Comparison of ENCODE assay signal across 34 cellular contexts in the genomic region with DNA sequence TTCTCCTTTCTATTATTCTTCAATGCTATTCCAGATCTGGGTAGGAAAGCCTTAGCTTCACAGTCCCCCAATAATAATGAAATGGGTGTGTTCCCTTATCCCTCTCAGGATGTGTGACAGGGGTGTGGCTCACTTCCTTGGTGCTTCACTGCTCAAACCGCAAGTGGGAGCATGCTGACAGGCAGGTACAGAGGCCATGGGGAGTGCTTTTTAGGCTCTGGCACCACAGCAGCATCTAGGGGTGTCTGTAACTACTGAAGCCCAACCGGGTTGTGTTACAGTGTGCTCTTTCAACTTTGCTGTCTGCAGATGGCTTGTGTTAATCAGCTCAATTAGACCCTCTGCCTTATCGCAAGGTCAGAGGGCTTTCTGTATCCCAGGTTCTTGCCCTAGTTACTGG.
"Had no signal": no experiment of that assay in that cellular context is flagged by ENCODE, and none has a peak within 500 bp of the region (broad histone marks: within the 10 kb centered on the region; RNA-seq: fewer than 3 reads in every experiment).

No MANE protein-coding gene starts in this region.

- H3K27me3 Mint-ChIP-seq: activated CD4-positive, alpha-beta memory T cell treated with anti-CD3 and anti-CD28 coated beads for 36 hours; activated CD4-positive, alpha-beta T cell treated with anti-CD3 and anti-CD28 coated beads for 36 hours; activated CD4-positive, alpha-beta T cell treated with anti-CD3 and anti-CD28 coated beads, Interleukin-2, amount 10 ng/mL, durations not matched to agents 24 days and 14 days; activated CD8-positive, alpha-beta memory T cell treated with anti-CD3 and anti-CD28 coated beads, Interleukin-2, amount 10 ng/mL, durations not matched to agents 7 days and 5 days; activated naive CD8-positive, alpha-beta T cell had no signal

- H3K4me3 Mint-ChIP-seq: activated CD4-positive, alpha-beta memory T cell treated with anti-CD3 and anti-CD28 coated beads for 36 hours; activated CD4-positive, alpha-beta T cell treated with anti-CD3 and anti-CD28 coated beads for 36 hours; activated CD4-positive, alpha-beta T cell treated with anti-CD3 and anti-CD28 coated beads, Interleukin-2, amount 10 ng/mL, durations not matched to agents 24 days and 14 days; activated CD8-positive, alpha-beta memory T cell treated with anti-CD3 and anti-CD28 coated beads, Interleukin-2, amount 10 ng/mL, durations not matched to agents 7 days and 5 days; activated CD8-positive, alpha-beta T cell treated with anti-CD3 and anti-CD28 coated beads, Interleukin-2, amount 10 ng/mL, durations not matched to agents 7 days and 5 days; activated naive CD8-positive, alpha-beta T cell; activated T-helper 1 cell treated with anti-CD3 and anti-CD28 coated beads, Interleukin-12 subunit alpha, Interleukin-12 subunit beta, Interleukin-2, Interleukin-4 antibody, amounts not matched to agents 30 ng/mL and 10 ng/mL and 1 ng/mL, durations not matched to agents 14 hours and 24 hours and 36 hours; T-helper 2 cell treated with Interferon-gamma antibody and Interleukin-4, amounts not matched to agents 5 μg/mL and 100 μg/mL, for 36 hours had no signal

- FAIRE-seq: endometrium, endothelial cell of umbilical vein had no signal

- H3K27ac Mint-ChIP-seq: activated CD4-positive, alpha-beta memory T cell treated with anti-CD3 and anti-CD28 coated beads for 36 hours; activated CD4-positive, alpha-beta T cell treated with anti-CD3 and anti-CD28 coated beads for 36 hours; activated CD4-positive, alpha-beta T cell treated with anti-CD3 and anti-CD28 coated beads, Interleukin-2, amount 10 ng/mL, durations not matched to agents 24 days and 14 days; activated CD8-positive, alpha-beta memory T cell treated with anti-CD3 and anti-CD28 coated beads, Interleukin-2, amount 10 ng/mL, durations not matched to agents 7 days and 5 days; activated CD8-positive, alpha-beta T cell treated with anti-CD3 and anti-CD28 coated beads, Interleukin-2, amount 10 ng/mL, durations not matched to agents 7 days and 5 days; activated naive CD8-positive, alpha-beta T cell; activated T-helper 1 cell treated with anti-CD3 and anti-CD28 coated beads, Interleukin-12 subunit alpha, Interleukin-12 subunit beta, Interleukin-2, Interleukin-4 antibody, amounts not matched to agents 30 ng/mL and 10 ng/mL and 1 ng/mL, durations not matched to agents 14 hours and 24 hours and 36 hours; activated T-helper 2 cell treated with anti-CD3 and anti-CD28 coated beads, Interferon-gamma antibody, Interleukin-2, Interleukin-4, amounts not matched to agents 10 μg/mL and 5 μg/mL and 100 μg/mL, durations not matched to agents 14 hours and 24 hours and 36 hours; T-helper 2 cell treated with Interferon-gamma antibody and Interleukin-4, amounts not matched to agents 5 μg/mL and 100 μg/mL, for 36 hours had no signal

- H3K79me2 ChIP-seq: hepatocyte had no signal

- H3K27ac ChIP-seq: body of pancreas, cardiac muscle cell, colonic mucosa, epithelial cell of prostate, esophagus squamous epithelium, gastroesophageal sphincter, heart right ventricle, hepatocyte had no signal

- H3K4me3 ChIP-seq: body of pancreas, cardiac muscle cell, colonic mucosa, esophagus squamous epithelium, gastroesophageal sphincter, heart right ventricle, hepatocyte had no signal

- DNase-seq: activated CD4-positive, alpha-beta memory T cell treated with anti-CD3 and anti-CD28 coated beads for 36 hours; activated CD4-positive, alpha-beta T cell treated with anti-CD3 and anti-CD28 coated beads for 36 hours; activated CD4-positive, alpha-beta T cell treated with anti-CD3 and anti-CD28 coated beads, Interleukin-2, amount 10 ng/mL, durations not matched to agents 24 days and 14 days; activated CD4-positive, CD25-positive, alpha-beta regulatory T cell; activated CD4-positive, CD25-positive, alpha-beta regulatory T cell treated with anti-CD3 and anti-CD28 coated beads, Interleukin-2, amount 50 U/mL, for 72 hours; activated CD8-positive, alpha-beta memory T cell treated with anti-CD3 and anti-CD28 coated beads, Interleukin-2, amount 10 ng/mL, durations not matched to agents 7 days and 5 days; activated CD8-positive, alpha-beta memory T cell treated with anti-CD3 and anti-CD28 coated beads, Interleukin-2, amount 50 U/mL, for 4 hours; activated CD8-positive, alpha-beta T cell treated with anti-CD3 and anti-CD28 coated beads, Interleukin-2, amount 10 ng/mL, durations not matched to agents 7 days and 5 days; activated effector memory CD4-positive, alpha-beta T cell treated with anti-CD3 and anti-CD28 coated beads, Interleukin-2, amount 50 U/mL, for 16 hours; activated naive CD4-positive, alpha-beta T cell treated with anti-CD3 and anti-CD28 coated beads, Interleukin-2, amount 50 U/mL, for 16 hours; activated naive CD4-positive, alpha-beta T cell treated with Interleukin-2 at 50 U/mL for 16 hours; activated T-cell treated with anti-CD3 and anti-CD28 coated beads, Interleukin-2, amount 50 U/mL, for 1 hour; activated T-cell treated with anti-CD3 and anti-CD28 coated beads, Interleukin-2, amount 50 U/mL, for 48 hours; amniotic stem cell; aorta; body of pancreas; central memory CD4-positive, alpha-beta T cell; cerebellar nuclear complex; colonic mucosa; effector CD8-positive, alpha-beta T cell; esophagus squamous epithelium; foreskin melanocyte; heart right ventricle; T1000 had no signal

- H3K9me3 Mint-ChIP-seq: activated CD4-positive, alpha-beta T cell treated with anti-CD3 and anti-CD28 coated beads, Interleukin-2, amount 10 ng/mL, durations not matched to agents 24 days and 14 days; activated T-helper 1 cell treated with anti-CD3 and anti-CD28 coated beads, Interleukin-12 subunit alpha, Interleukin-12 subunit beta, Interleukin-2, Interleukin-4 antibody, amounts not matched to agents 30 ng/mL and 10 ng/mL and 1 ng/mL, durations not matched to agents 14 hours and 24 hours and 36 hours; activated T-helper 2 cell treated with anti-CD3 and anti-CD28 coated beads, Interferon-gamma antibody, Interleukin-2, Interleukin-4, amounts not matched to agents 10 μg/mL and 5 μg/mL and 100 μg/mL, durations not matched to agents 14 hours and 24 hours and 36 hours had no signal

- H3K4me2 ChIP-seq: hepatocyte had no signal

- H3K4me1 Mint-ChIP-seq: activated CD4-positive, alpha-beta T cell treated with anti-CD3 and anti-CD28 coated beads for 36 hours; activated CD4-positive, alpha-beta T cell treated with anti-CD3 and anti-CD28 coated beads, Interleukin-2, amount 10 ng/mL, durations not matched to agents 24 days and 14 days; activated CD8-positive, alpha-beta memory T cell treated with anti-CD3 and anti-CD28 coated beads, Interleukin-2, amount 10 ng/mL, durations not matched to agents 7 days and 5 days had no signal

- H3K27me3 ChIP-seq: body of pancreas, cardiac muscle cell, colonic mucosa, esophagus squamous epithelium, gastroesophageal sphincter, heart right ventricle, hepatocyte had no signal

- ATAC-seq: activated CD4-positive, alpha-beta T cell treated with anti-CD3 and anti-CD28 coated beads for 36 hours; activated CD8-positive, alpha-beta memory T cell treated with anti-CD3 and anti-CD28 coated beads, Interleukin-2, amount 10 ng/mL, durations not matched to agents 7 days and 5 days; activated CD8-positive, alpha-beta T cell treated with anti-CD3 and anti-CD28 coated beads, Interleukin-2, amount 10 ng/mL, durations not matched to agents 7 days and 5 days; body of pancreas; gastroesophageal sphincter; heart right ventricle had no signal

- H2AFZ ChIP-seq: hepatocyte had no signal

- H3K4me1 ChIP-seq: body of pancreas, colonic mucosa, esophagus squamous epithelium, gastroesophageal sphincter, heart right ventricle had no signal

- H3K36me3 ChIP-seq: cardiac muscle cell, colonic mucosa, esophagus squamous epithelium, gastroesophageal sphincter, heart right ventricle had no signal

- H3K36me3 Mint-ChIP-seq: activated CD4-positive, alpha-beta memory T cell treated with anti-CD3 and anti-CD28 coated beads for 36 hours; activated CD8-positive, alpha-beta memory T cell treated with anti-CD3 and anti-CD28 coated beads, Interleukin-2, amount 10 ng/mL, durations not matched to agents 7 days and 5 days; activated naive CD8-positive, alpha-beta T cell had no signal

- H3K9me3 ChIP-seq: colonic mucosa had no signal
